ENCODE assay signal across 29 cellular contexts in genomic region chr1:20947409-20947808, GRCh38.
"Had no signal": no experiment of that assay in that cellular context is flagged by ENCODE, and none has a peak within 500 bp of the region (broad histone marks: within the 10 kb centered on the region; RNA-seq: fewer than 3 reads in every experiment).

No MANE protein-coding gene starts in this region.

- H3K4me3 ChIP-seq: ascending aorta, left ventricle myocardium inferior, lung, mucosa of descending colon, pancreas, prostate gland, skin epidermis, thoracic aorta, uterus had no signal

- H3K4me3 Mint-ChIP-seq: activated CD8-positive, alpha-beta T cell treated with anti-CD3 and anti-CD28 coated beads for 36 hours; activated T-cell treated with anti-CD3 and anti-CD28 coated beads, Interleukin-2, amount 50 U/mL, for 4 hours; effector memory CD8-positive, alpha-beta T cell; natural killer cell treated with Interleukin-12 subunit alpha and Interleukin-12 subunit beta and Interleukin-15 and Interleukin-18, amount 100 ng/mL, for 72 hours had no signal

- H3K36me3 ChIP-seq: ascending aorta, pancreas, prostate gland, thoracic aorta, uterus had no signal

- H3K9me3 ChIP-seq: ascending aorta, left ventricle myocardium inferior, mucosa of descending colon, pancreas, prostate gland, thoracic aorta, uterus had no signal

- H3K27ac ChIP-seq: ascending aorta, brain microvascular endothelial cell, foreskin keratinocyte, left ventricle myocardium inferior, pancreas, prostate gland, skin epidermis, thoracic aorta, uterus, WERI-Rb-1 had no signal

- H3K27ac Mint-ChIP-seq: activated CD8-positive, alpha-beta T cell treated with anti-CD3 and anti-CD28 coated beads for 36 hours; activated naive CD4-positive, alpha-beta T cell treated with anti-CD3 and anti-CD28 coated beads, Interleukin-2, amount 50 U/mL, for 72 hours; natural killer cell treated with Interleukin-12 subunit alpha and Interleukin-12 subunit beta and Interleukin-15 and Interleukin-18, amount 100 ng/mL, for 72 hours had no signal

- H3K27me3 ChIP-seq: ascending aorta, brain microvascular endothelial cell, foreskin keratinocyte, pancreas, uterus had no signal

- H3K9me3 Mint-ChIP-seq: activated CD8-positive, alpha-beta T cell treated with anti-CD3 and anti-CD28 coated beads for 36 hours; activated naive CD4-positive, alpha-beta T cell treated with anti-CD3 and anti-CD28 coated beads, Interleukin-2, amount 50 U/mL, for 72 hours; activated T-cell treated with anti-CD3 and anti-CD28 coated beads, Interleukin-2, amount 50 U/mL, for 4 hours; effector memory CD8-positive, alpha-beta T cell; natural killer cell treated with Interleukin-12 subunit alpha and Interleukin-12 subunit beta and Interleukin-15 and Interleukin-18, amount 100 ng/mL, for 72 hours had no signal

- H3K27me3 Mint-ChIP-seq: activated CD8-positive, alpha-beta T cell treated with anti-CD3 and anti-CD28 coated beads for 36 hours; effector memory CD8-positive, alpha-beta T cell; natural killer cell treated with Interleukin-12 subunit alpha and Interleukin-12 subunit beta and Interleukin-15 and Interleukin-18, amount 100 ng/mL, for 72 hours had no signal

- ATAC-seq: activated CD8-positive, alpha-beta T cell treated with anti-CD3 and anti-CD28 coated beads for 36 hours; activated naive CD4-positive, alpha-beta T cell treated with anti-CD3 and anti-CD28 coated beads, Interleukin-2, amount 50 U/mL, for 72 hours; activated T-cell treated with anti-CD3 and anti-CD28 coated beads, Interleukin-2, amount 50 U/mL, for 4 hours; effector memory CD8-positive, alpha-beta T cell; esophagus mucosa; foreskin keratinocyte; mucosa of descending colon; natural killer cell treated with Interleukin-12 subunit alpha and Interleukin-12 subunit beta and Interleukin-15 and Interleukin-18, amount 100 ng/mL, for 72 hours; pancreas; sciatic nerve; stimulated activated naive CD8-positive, alpha-beta T cell treated with anti-CD3 and anti-CD28 coated beads, Interleukin-15, Interleukin-2, amounts not matched to agents 100 U/mL and 50 U/mL, for 24 hours had no signal

- DNase-seq: activated CD4-positive, alpha-beta T cell treated with anti-CD3 and anti-CD28 coated beads, Interleukin-2, amount 50 U/mL, for 1 hour; activated CD4-positive, CD25-positive, alpha-beta regulatory T cell treated with anti-CD3 and anti-CD28 coated beads, Interleukin-2, amount 50 U/mL, for 72 hours; activated CD8-positive, alpha-beta T cell treated with anti-CD3 and anti-CD28 coated beads for 36 hours; activated naive CD4-positive, alpha-beta T cell; activated T-cell treated with anti-CD3 and anti-CD28 coated beads, Interleukin-2, amount 50 U/mL, for 4 hours; brain microvascular endothelial cell; cortex of kidney; effector memory CD8-positive, alpha-beta T cell; foreskin keratinocyte; islet precursor cell; left ventricle myocardium inferior; mucosa of descending colon; pancreas; retina; stimulated activated CD4-positive, alpha-beta T cell treated with anti-CD3 and anti-CD28 coated beads, Interleukin-12 subunit alpha, Interleukin-12 subunit beta, amount 100 ng/mL, for 4 hours; stimulated activated CD4-positive, alpha-beta T cell treated with anti-CD3 and anti-CD28 coated beads, Interleukin-4, amount 100 ng/mL, for 1 hour; stimulated activated naive CD8-positive, alpha-beta T cell treated with anti-CD3 and anti-CD28 coated beads, Interleukin-15, Interleukin-2, amounts not matched to agents 100 U/mL and 50 U/mL, for 24 hours; T1000; uterus; WERI-Rb-1 had no signal

- H3K4me1 ChIP-seq: ascending aorta, foreskin keratinocyte, left ventricle myocardium inferior, pancreas, prostate gland, uterus had no signal
